Comparison of ENCODE assay signal across 8 cellular contexts in genomic region chr22:36860821-36861659, GRCh38. TPM values are rescaled to one million over a fixed set of nuclear protein-coding genes. Genes with fewer than 3 reads are reported as not detected.
A peak's percentile ranks its signal among the peaks of the same experiment; 100 is the strongest.
DNase-seq lines count a peak whose midpoint lies in the region; ATAC-seq and TF ChIP-seq lines count a peak whose summit lies in the region.

Gene NCF4 (plus strand): TSS chr22:36861006. CDS start chr22:36861172, 166 bp downstream.

- H2AFZ ChIP-seq in DND-41 (ENCODE audit: low read depth, low read length) = no peak within 1 kb of the TSS; the same call in 1 of the 2 replicates

- H3K4me1 ChIP-seq in DND-41 (ENCODE audit: insufficient read depth, low read length) = peaks cover 2% of the 10 kb centered on the region; the same call in 1 of the 2 replicates

- H3K9ac ChIP-seq in DND-41 (ENCODE audit: low read depth, low read length) = no peak within 1 kb of the TSS

- H3K27ac ChIP-seq in DND-41 (ENCODE audit: low read length) = no peak within 1 kb of the TSS

- intact Hi-C loops in left colon (cut with DNase I, micrococcal nuclease) = no loop called here

- DNase-seq in DND-41 (peak; percentile 19), activated T-cell treated with anti-CD3 and anti-CD28 coated beads for 48 hours (ENCODE audit: low read depth) (peak; percentile 29), left colon (peak; percentile 68 to 85), HuH-7 (ENCODE audit: low spot score) (no peak), retina (no peak)

- TF ChIP-seq CTCF in DND-41 (IDR thresholded peaks at IDR 0.05; ENCODE audit: borderline replicate concordance, extremely low read depth, low read length, poor library complexity, severe bottlenecking) (no peak), subcutaneous adipose tissue (IDR thresholded peaks at IDR 0.05; ENCODE audit: low read depth) (no peak)

- H3K9me3 ChIP-seq in DND-41 (ENCODE audit: insufficient read depth, low read length, severe bottlenecking) = no peaks in the 10 kb centered on the region

- no peak within 1 kb of the TSS for H3K4me2 ChIP-seq in DND-41 (ENCODE audit: insufficient read depth, low read length)

- ATAC-seq in DND-41 (ENCODE audit: insufficient read depth, low read depth) = no peak
- ATAC-seq in GM19467 (IDR thresholded peaks at IDR 0.05; ENCODE audit: unreplicated experiment) = peak; percentile 71
- peak; percentile 61 for ATAC-seq in HG03565 (IDR thresholded peaks at IDR 0.05; ENCODE audit: unreplicated experiment)
- peak; percentile 69 for ATAC-seq in left colon

- H3K27me3 ChIP-seq in DND-41 (ENCODE audit: insufficient read depth, low read length, poor library complexity) = no peaks in the 10 kb centered on the region

- no peaks in the 10 kb centered on the region for H3K79me2 ChIP-seq in DND-41 (ENCODE audit: insufficient read depth, low read length)

- H3K36me3 ChIP-seq in DND-41 (ENCODE audit: insufficient read depth, low read length) = no peaks in the 10 kb centered on the region

- H4K20me1 ChIP-seq in DND-41 (ENCODE audit: insufficient read depth, low read length) = no peaks in the 10 kb centered on the region

- H3K4me3 ChIP-seq in DND-41 (ENCODE audit: low read depth in 1 of 2, low read length in 2 of 2) = no peak within 1 kb of the TSS

RNA-seq across cellular contexts. Expression of gene NCF4, which starts in this region (rescaled TPM):
- total RNA-seq in left colon (10 to 100 TPM in 1 of 2 donors, 1 to 10 TPM in 1; 6.3 to 11.2 TPM), subcutaneous adipose tissue (10 to 100 TPM; 18.8 to 76.0 (median 39.5) TPM)

Comparison
In these comparisons a context has a peak if more than half of its experiments do, and no peak if none do; other contexts are left out.
1. DNase-seq: peak in DND-41 (single experiment), activated T-cell treated with anti-CD3 and anti-CD28 coated beads for 48 hours (single experiment) and left colon (2 of 2); none in HuH-7 (single experiment) and retina (single experiment).